8 cellular contexts compared by ENCODE assay signal in the genomic region with DNA sequence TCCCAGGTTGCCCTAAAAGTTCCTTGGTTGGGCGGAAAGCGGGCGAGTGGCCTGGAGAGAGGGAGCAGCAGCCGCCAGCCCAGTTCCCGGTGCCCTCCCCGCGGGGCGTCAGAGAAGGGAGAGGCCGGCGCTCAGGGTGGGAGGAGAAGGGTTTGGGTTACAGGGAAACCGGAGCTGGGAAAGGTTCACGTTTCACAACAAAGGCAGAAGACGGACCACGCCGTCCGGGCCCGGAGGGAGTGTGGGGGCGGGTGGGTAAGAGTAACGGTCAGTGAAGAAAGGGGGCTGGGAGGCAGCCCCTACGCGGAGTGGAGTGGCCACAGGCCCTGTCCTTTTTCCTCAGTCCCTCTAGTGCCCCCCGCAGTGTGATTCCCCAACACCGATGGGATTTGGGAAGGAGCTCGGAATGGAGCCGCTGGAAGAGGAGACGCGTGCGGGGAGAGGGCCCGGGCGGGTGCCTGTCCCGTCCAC.
DNase-seq lines count a peak whose midpoint lies in the region; ATAC-seq and TF ChIP-seq lines count a peak whose summit lies in the region.

No MANE protein-coding gene starts in this region.

- no peaks in the 10 kb centered on the region for H3F3A ChIP-seq in Loucy (ENCODE audit: low read depth)

- H3K36me3 ChIP-seq in Loucy (ENCODE audit: insufficient read depth, low read length), result no peaks in the 10 kb centered on the region

- H3K9me2 ChIP-seq in Loucy (replicated peaks; ENCODE audit: low read depth, low read length), result no peaks in the 10 kb centered on the region

- H3K9me3 ChIP-seq in Loucy (ENCODE audit: insufficient read depth, low read depth, low read length) (no peaks in the 10 kb centered on the region), iPS-18c (ENCODE audit: control insufficient read depth, insufficient read depth, low read length) (peaks cover 2% of the 10 kb centered on the region)

- H3K4me3 ChIP-seq in Loucy (ENCODE audit: low read length, poor library complexity, severe bottlenecking) (peak overlapping the region; percentile 85), iPS-18c (ENCODE audit: insufficient read depth, low read depth, low read length) (peak overlapping the region; percentile 91), skin epidermis (peak overlapping the region; percentile 49 to 79 (median 74))

- no peaks in the 10 kb centered on the region for H4K20me1 ChIP-seq in Loucy (ENCODE audit: insufficient read depth, low read length, poor library complexity, severe bottlenecking)

- H3K79me2 ChIP-seq in Loucy (ENCODE audit: insufficient read depth, low read length), result peaks cover 9% of the 10 kb centered on the region

- H3K4me1 ChIP-seq in Loucy (ENCODE audit: insufficient read depth, low read length, poor library complexity, severe bottlenecking), result peaks cover 8% of the 10 kb centered on the region

- TF ChIP-seq CTCF in Loucy (conservative IDR thresholded peaks at IDR 0.05; ENCODE audit: low read length), result no peak

- DNase-seq in DMS79 treated with DMSO at 0.1 percent for 48 hours (lab: John Stamatoyannopoulos, UW) (peak; percentile 39), astrocyte of the hippocampus (ENCODE audit: low read depth, low spot score) (peak; percentile 89), Ammon's horn (ENCODE audit: low spot score) (no peak)
- DNase-seq in stimulated activated CD4-positive, alpha-beta T cell treated with anti-CD3 and anti-CD28 coated beads, Interleukin-2, amount 100 ng/mL, for 24 hours, result no peak

- peak overlapping the region in 20 of 21 experiments; percentile 72 to 97 (median 89) for H3K27ac ChIP-seq in skin epidermis

- H3K4me2 ChIP-seq in Loucy (ENCODE audit: low read depth, low read length, poor library complexity, severe bottlenecking), result peak overlapping the region; percentile 75

- no peak overlapping the region for H2AFZ ChIP-seq in Loucy (ENCODE audit: low read length)

- no peak overlapping the region for H3K9ac ChIP-seq in Loucy (ENCODE audit: low read depth, low read length, poor library complexity, severe bottlenecking)

- no peak for ATAC-seq in GM21529 (IDR thresholded peaks at IDR 0.05; ENCODE audit: unreplicated experiment)

- H3K27me3 ChIP-seq in Loucy (ENCODE audit: insufficient read depth, low read length, poor library complexity, severe bottlenecking), result no peaks in the 10 kb centered on the region

Comparison
In these comparisons a context has a peak if more than half of its experiments do, and no peak if none do; other contexts are left out.
1. DNase-seq: peak in DMS79 treated with DMSO at 0.1 percent for 48 hours (single experiment) and astrocyte of the hippocampus (single experiment); none in stimulated activated CD4-positive, alpha-beta T cell treated with anti-CD3 and anti-CD28 coated beads, Interleukin-2, amount 100 ng/mL, for 24 hours (0 of 2) and Ammon's horn (single experiment).
2. Peak in every context shown above with its lines, with median percentiles within 50 percentile points of each other: H3K4me3 ChIP-seq.